In the genomic region with DNA sequence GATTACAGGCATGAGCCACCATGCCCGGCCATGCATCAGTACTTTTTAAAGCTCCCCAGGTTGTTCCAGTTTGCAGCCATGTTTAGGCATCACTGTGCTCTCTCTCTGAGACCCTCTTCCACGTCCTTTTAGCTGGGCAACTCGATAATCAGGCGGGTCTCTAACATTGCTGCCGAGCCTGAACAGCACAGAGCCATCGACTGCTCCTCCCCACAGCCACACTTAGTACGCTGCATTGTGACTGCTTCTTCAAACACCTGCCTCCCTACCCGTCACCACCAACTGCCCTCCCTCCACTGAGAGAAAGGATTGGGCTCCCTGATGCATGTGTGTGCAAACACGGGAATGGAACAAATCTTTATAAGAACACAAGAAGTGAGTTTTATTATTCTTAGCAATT, we compare ENCODE assay signal across 21 cellular contexts. TPM values are rescaled to one million over a fixed set of nuclear protein-coding genes. Genes with fewer than 3 reads are reported as not detected.
DNase-seq lines count a peak whose midpoint lies in the region; ATAC-seq and TF ChIP-seq lines count a peak whose summit lies in the region.
"Had no signal": no experiment of that assay in that cellular context is flagged by ENCODE, and none has a peak within 500 bp of the region (broad histone marks: within the 10 kb centered on the region; RNA-seq: fewer than 3 reads in every experiment).

No MANE protein-coding gene starts in this region.

- peak overlapping the region; percentile 49 for H2AFZ ChIP-seq in IMR-90 (replicated peaks; ENCODE audit: low read length, poor library complexity)

- no peak overlapping the region for H3K27ac ChIP-seq in IMR-90 (ENCODE audit: insufficient read depth, low read length)

- H3K79me1 ChIP-seq in IMR-90 (ENCODE audit: low read depth in 1 of 2, low read length in 2 of 2) = no peaks in the 10 kb centered on the region

- no peak overlapping the region for H3K14ac ChIP-seq in IMR-90 (replicated peaks; ENCODE audit: low read depth, low read length)

- H3K9me3 Mint-ChIP-seq in naive thymus-derived CD8-positive, alpha-beta T cell = no peaks in the 10 kb centered on the region
- H3K9me3 Mint-ChIP-seq: activated T-cell treated with anti-CD3 and anti-CD28 coated beads, Interleukin-2, amount 50 U/mL, for 4 hours; effector memory CD8-positive, alpha-beta T cell; mesothelial cell of epicardium had no signal

- no peak overlapping the region for H3K23ac ChIP-seq in IMR-90 (ENCODE audit: low read depth, low read length)

- H3K4ac ChIP-seq in IMR-90 (ENCODE audit: low read depth, low read length) = no peak overlapping the region

- H3K9ac ChIP-seq in IMR-90 (ENCODE audit: low read depth, low read length) = no peak overlapping the region

- H4K20me1 ChIP-seq in IMR-90 (ENCODE audit: insufficient read depth, low read length) = 0 out of 2 replicates have a peak, but pooled peaks cover 4% of the 10 kb centered on the region

- no peak overlapping the region for H2AK9ac ChIP-seq in IMR-90 (replicated peaks; ENCODE audit: low read depth, low read length, poor library complexity)

- H4K91ac ChIP-seq in IMR-90 (ENCODE audit: insufficient read depth, low read depth, low read length) = no peak overlapping the region

- intact Hi-C loops in IMR-90 (cut with micrococcal nuclease) = loop anchor here (5.0 kb wide), 1 partner anchor 209 kb away; no protein-coding TSS in a partner anchor

- no peak overlapping the region for H3K4me2 ChIP-seq in IMR-90 (ENCODE audit: low read depth, low read length)

- peak; percentile 27 for DNase-seq in NCI-H2171 treated with DMSO at 0.1 percent for 48 hours (lab: John Stamatoyannopoulos, UW)
- no peak for DNase-seq in NCI-H2171 (lab: John Stamatoyannopoulos, UW)
- no peak for DNase-seq in IMR-90
- peak; percentile 7 for DNase-seq in NCI-H345 treated with DMSO at 0.1 percent for 48 hours (lab: John Stamatoyannopoulos, UW; ENCODE audit: unreplicated experiment)
- DNase-seq in naive thymus-derived CD8-positive, alpha-beta T cell = no peak
- DNase-seq in NOMO-1 treated with DMSO at 0.1 percent for 48 hours (lab: John Stamatoyannopoulos, UW; ENCODE audit: unreplicated experiment) = no peak
- no peak for DNase-seq in foreskin melanocyte
- DNase-seq in GDM1 (lab: John Stamatoyannopoulos, UW) = no peak
- DNase-seq: activated CD4-positive, CD25-positive, alpha-beta regulatory T cell; activated naive CD4-positive, alpha-beta T cell treated with anti-CD3 and anti-CD28 coated beads, Interleukin-2, amount 50 U/mL, for 16 hours; activated T-cell treated with anti-CD3 and anti-CD28 coated beads, Interleukin-2, amount 50 U/mL, for 4 hours; effector memory CD8-positive, alpha-beta T cell; esophagus squamous epithelium; T-helper 9 cell had no signal

- no peak for TF ChIP-seq RAD21 in IMR-90 (IDR thresholded peaks at IDR 0.05; ENCODE audit: low read length)

- no TSS peak for BruUV-seq in IMR-90 (replicated peaks; lab: Mats Ljungman, UMichigan)

- H3K4me3 ChIP-seq in IMR-90 (ENCODE audit: insufficient read depth, low read depth, low read length) = no peak overlapping the region
- H3K4me3 ChIP-seq: esophagus squamous epithelium had no signal

- no peak overlapping the region for H3K18ac ChIP-seq in IMR-90 (ENCODE audit: low read depth, low read length)

- H2BK5ac ChIP-seq in IMR-90 (ENCODE audit: low read depth, low read length, poor library complexity, severe bottlenecking) = no peak overlapping the region

- no peak overlapping the region for H2BK20ac ChIP-seq in IMR-90 (ENCODE audit: low read depth, low read length)

- H3K36me3 Mint-ChIP-seq in naive thymus-derived CD8-positive, alpha-beta T cell = no peaks in the 10 kb centered on the region
- H3K36me3 Mint-ChIP-seq: CD14-positive monocyte, mesothelial cell of epicardium had no signal

- TF ChIP-seq CTCF in IMR-90 (conservative IDR thresholded peaks at IDR 0.05; ENCODE audit: low read depth, low read length) = no peak

- H3K27me3 Mint-ChIP-seq in naive thymus-derived CD8-positive, alpha-beta T cell = no peaks in the 10 kb centered on the region
- H3K27me3 Mint-ChIP-seq: effector memory CD8-positive, alpha-beta T cell had no signal

- no peak overlapping the region for H4K5ac ChIP-seq in IMR-90 (ENCODE audit: low read depth, low read length)

- no peak overlapping the region for H3K56ac ChIP-seq in IMR-90 (ENCODE audit: extremely low read depth, insufficient read depth, low read length)

- no peak overlapping the region for H3K4me3 Mint-ChIP-seq in naive thymus-derived CD8-positive, alpha-beta T cell
- H3K4me3 Mint-ChIP-seq: activated T-cell treated with anti-CD3 and anti-CD28 coated beads, Interleukin-2, amount 50 U/mL, for 4 hours; CD14-positive monocyte; effector memory CD8-positive, alpha-beta T cell; mesothelial cell of epicardium had no signal

- no peak overlapping the region for H2BK120ac ChIP-seq in IMR-90 (ENCODE audit: low read depth, low read length)

- no peak overlapping the region for H4K8ac ChIP-seq in IMR-90 (ENCODE audit: low read depth in 2 of 2, low read length in 2 of 2)

- no peak overlapping the region for H2BK15ac ChIP-seq in IMR-90 (ENCODE audit: low read depth, low read length)

- 57% methylated on average over 2 of the region's 9 CpGs; no CpG with 5 or more reads in 1 of the 2 experiments for WGBS in IMR-90 (ENCODE audit: extremely low coverage in 2 of 2, insufficient read length in 1 of 2), 2 experiments

- H3K9me3 ChIP-seq in IMR-90 (ENCODE audit: control insufficient read depth, insufficient read depth, low read length) = no peaks in the 10 kb centered on the region
- H3K9me3 ChIP-seq: esophagus squamous epithelium had no signal

- peak overlapping the region in 8 of 10 donors; percentile 16 to 89 (median 51) for H3K27ac Mint-ChIP-seq in naive thymus-derived CD8-positive, alpha-beta T cell
- H3K27ac Mint-ChIP-seq: mesothelial cell of epicardium had no signal

- H3K4me1 ChIP-seq in IMR-90 (ENCODE audit: control insufficient read depth, insufficient read depth, low read length) = no peaks in the 10 kb centered on the region

- ATAC-seq in IMR-90 (ENCODE audit: low read depth) = no peak
- no peak for ATAC-seq in naive thymus-derived CD8-positive, alpha-beta T cell
- ATAC-seq: activated T-cell treated with anti-CD3 and anti-CD28 coated beads, Interleukin-2, amount 50 U/mL, for 4 hours; effector memory CD8-positive, alpha-beta T cell; left lobe of liver had no signal

- TF ChIP-seq POLR2A in IMR-90 (IDR thresholded peaks at IDR 0.05; ENCODE audit: low read depth, low read length) = no peak

- dilution Hi-C loops in IMR-90 (cut with HindIII; ENCODE audit: low sequenced_read_pairs, unreplicated experiment) = no loop called here

- CTCF ChIA-PET in IMR-90 (lab: Yijun Ruan, JAX) = interaction anchor here (0.7 to 1.3 kb wide), 2 partner anchors 21 to 23 kb away, joined by 4 to 6 read pairs; no protein-coding TSS in a partner anchor

- POLR2A ChIA-PET in IMR-90 (lab: Charles Lee; ENCODE audit: unreplicated experiment) = no interaction called here
- POLR2A ChIA-PET in naive thymus-derived CD8-positive, alpha-beta T cell (lab: Charles Lee) = no interaction called here

- H3K36me3 ChIP-seq in IMR-90 (ENCODE audit: control insufficient read depth, insufficient read depth, low read length) = no peaks in the 10 kb centered on the region
- H3K36me3 ChIP-seq: esophagus squamous epithelium had no signal

- no peak overlapping the region for H2AK5ac ChIP-seq in IMR-90 (ENCODE audit: low read depth, low read length)

- no peaks in the 10 kb centered on the region for H3K9me1 ChIP-seq in IMR-90 (ENCODE audit: insufficient read depth, low read length)

- H3K4me1 Mint-ChIP-seq in naive thymus-derived CD8-positive, alpha-beta T cell = peaks cover 28 to 52% (median 43%) of the 10 kb centered on the region in 4 donors
- H3K4me1 Mint-ChIP-seq: mesothelial cell of epicardium had no signal

- H3K27me3 ChIP-seq in IMR-90 (ENCODE audit: control insufficient read depth, insufficient read depth, low read length) = peaks cover 27% of the 10 kb centered on the region
- H3K27me3 ChIP-seq: esophagus squamous epithelium had no signal

- in situ Hi-C loops in IMR-90 (cut with MboI; ENCODE audit: low sequenced_read_pairs) = loop anchor here (5.0 to 10.0 kb wide), 2 partner anchors 74 to 207 kb away; partner anchors contain the start of gene FAM241B

TF ChIP-seq in IMR-90, 13 proteins besides CTCF, POLR2A, EP300 and RAD21:
- TF ChIP-seq CHD1 (IDR thresholded peaks at IDR 0.05; ENCODE audit: low read depth, low read length) (no peak), SMC3 (IDR thresholded peaks at IDR 0.05; ENCODE audit: low read depth, low read length) (no peak), NFE2L2 (IDR thresholded peaks at IDR 0.05; ENCODE audit: low read depth, low read length) (no peak), MAFK (IDR thresholded peaks at IDR 0.05; ENCODE audit: low read depth, low read length) (no peak), MAZ (IDR thresholded peaks at IDR 0.05; ENCODE audit: borderline replicate concordance, low read depth, low read length) (no peak), MXI1 (IDR thresholded peaks at IDR 0.05; ENCODE audit: borderline replicate concordance, low read depth, low read length) (no peak), RCOR1 (IDR thresholded peaks at IDR 0.05; ENCODE audit: insufficient replicate concordance, low read length) (no peak), CEBPB (IDR thresholded peaks at IDR 0.05; ENCODE audit: low read depth, low read length) (no peak), FOS (IDR thresholded peaks at IDR 0.05; ENCODE audit: low read depth, low read length) (no peak)
TF ChIP-seq in IMR-90: peak in this region for 0.

RNA-seq across cellular contexts. Expression of gene TACR2, which starts 11.4 kb away (rescaled TPM):
- not detected in 2 replicates for total RNA-seq in IMR-90 (2012; rRNA removed)
- polyA plus RNA-seq in IMR-90 (2012; rRNA removed) = not detected in 2 replicates
- 0.03 TPM in 1 of 2 replicates, not detected in the other for polyA plus RNA-seq in IMR-90 (2012; cell fraction: cytosol; rRNA removed)
- not detected in 2 replicates for polyA plus RNA-seq in IMR-90 (2012; cell fraction: nucleus; rRNA removed; ENCODE audit: low replicate concordance)
- total RNA-seq in naive thymus-derived CD8-positive, alpha-beta T cell = not detected
- polyA plus RNA-seq in naive thymus-derived CD8-positive, alpha-beta T cell = not detected
- total RNA-seq: Daoy, left lobe of liver, MCF 10A, mesothelial cell of epicardium, NCI-H460 had no signal
- polyA plus RNA-seq: neural cell had no signal

RNA-seq across cellular contexts. Expression of gene TSPAN15, which starts 23.1 kb away (rescaled TPM):
- not detected in 2 replicates for total RNA-seq in IMR-90 (2012; rRNA removed)
- 0.07 and 0.48 TPM in 2 replicates for polyA plus RNA-seq in IMR-90 (2012; rRNA removed)
- polyA plus RNA-seq in IMR-90 (2012; cell fraction: cytosol; rRNA removed) = 0.13 TPM in 1 of 2 replicates, not detected in the other
- polyA plus RNA-seq in IMR-90 (2012; cell fraction: nucleus; rRNA removed; ENCODE audit: low replicate concordance) = 0.08 and 0.19 TPM in 2 replicates
- total RNA-seq in naive thymus-derived CD8-positive, alpha-beta T cell = under 1 TPM; 0.55 to 0.68 TPM
- polyA plus RNA-seq in naive thymus-derived CD8-positive, alpha-beta T cell = 1 to 10 TPM in 1 of 3 donors, under 1 TPM in 1, not detected in 1; 0.92 to 1.1 TPM

Comparison
In these comparisons a context has a peak if more than half of its experiments do, and no peak if none do; other contexts are left out.
1. DNase-seq: peak in NCI-H2171 treated with DMSO at 0.1 percent for 48 hours (single experiment) and NCI-H345 treated with DMSO at 0.1 percent for 48 hours (single experiment); none in NCI-H2171 (single experiment), IMR-90 (single experiment), naive thymus-derived CD8-positive, alpha-beta T cell (0 of 10), NOMO-1 treated with DMSO at 0.1 percent for 48 hours (single experiment), foreskin melanocyte (single experiment) and GDM1 (single experiment).